In the genomic region with DNA sequence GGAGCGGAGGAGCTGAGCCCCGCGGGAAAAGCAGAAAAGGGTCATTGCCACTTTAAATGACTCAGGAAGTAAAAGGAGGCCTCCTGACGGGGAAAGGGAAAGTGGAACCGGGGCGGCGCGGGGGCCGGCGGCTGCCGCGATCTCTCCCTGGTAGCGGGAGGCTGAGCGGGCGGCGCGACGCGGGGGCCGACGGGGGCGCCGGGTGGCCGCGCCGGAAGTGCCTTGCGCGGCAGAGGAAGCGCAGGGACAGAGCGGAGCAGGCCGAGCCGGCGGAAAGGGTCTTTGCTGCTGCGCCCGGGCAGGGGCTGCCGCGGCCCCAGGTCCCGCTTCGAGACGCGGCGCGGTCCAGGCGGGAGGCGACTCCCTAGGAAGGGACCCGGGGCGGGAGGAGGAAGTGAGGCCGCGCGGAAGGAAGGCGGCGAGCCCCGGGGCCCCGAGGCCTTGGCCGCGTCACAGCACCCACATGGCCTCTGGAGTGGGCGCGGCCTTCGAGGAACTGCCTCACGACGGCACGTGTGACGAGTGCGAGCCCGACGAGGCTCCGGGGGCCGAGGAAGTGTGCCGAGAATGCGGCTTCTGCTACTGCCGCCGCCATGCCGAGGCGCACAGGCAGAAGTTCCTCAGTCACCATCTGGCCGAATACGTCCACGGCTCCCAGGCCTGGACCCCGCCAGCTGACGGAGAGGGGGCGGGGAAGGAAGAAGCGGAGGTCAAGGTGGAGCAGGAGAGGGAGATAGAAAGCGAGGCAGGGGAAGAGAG, we compare ENCODE assay signal across 8 cellular contexts. TPM values are rescaled to one million over a fixed set of nuclear protein-coding genes. Genes with fewer than 3 reads are reported as not detected.
DNase-seq lines count a peak whose midpoint lies in the region; ATAC-seq and TF ChIP-seq lines count a peak whose summit lies in the region.

A gene with protein sequence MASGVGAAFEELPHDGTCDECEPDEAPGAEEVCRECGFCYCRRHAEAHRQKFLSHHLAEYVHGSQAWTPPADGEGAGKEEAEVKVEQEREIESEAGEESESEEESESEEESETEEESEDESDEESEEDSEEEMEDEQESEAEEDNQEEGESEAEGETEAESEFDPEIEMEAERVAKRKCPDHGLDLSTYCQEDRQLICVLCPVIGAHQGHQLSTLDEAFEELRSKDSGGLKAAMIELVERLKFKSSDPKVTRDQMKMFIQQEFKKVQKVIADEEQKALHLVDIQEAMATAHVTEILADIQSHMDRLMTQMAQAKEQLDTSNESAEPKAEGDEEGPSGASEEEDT (plus strand): TSS at position 127 of the 759 bp plus-strand sequence. CDS start 337 bp downstream, at position 464.

- H3K4me3 ChIP-seq in colonic mucosa: peak within 1 kb of the TSS; percentile 60

- peak within 1 kb of the TSS; percentile 92 to 97 for H3K9ac ChIP-seq in colonic mucosa (ENCODE audit: low read depth in 2 of 2, low read length in 2 of 2)

- TF ChIP-seq CTCF in colonic mucosa (IDR thresholded peaks at IDR 0.05): no peak

- H3K4me1 ChIP-seq in colonic mucosa: peaks cover 3% of the 10 kb centered on the region

- H3K27me3 ChIP-seq in colonic mucosa: no peaks in the 10 kb centered on the region

- intact Hi-C loops in colonic mucosa (cut with DNase I) (no loop called here), left colon (cut with DNase I, micrococcal nuclease) (no loop called here)

- H3K36me3 ChIP-seq in colonic mucosa: no peaks in the 10 kb centered on the region

- DNase-seq in AG08395 (ENCODE audit: low spot score): peak; percentile 86
- peak; percentile 81 for DNase-seq in NCI-H226
- peak; percentile 80 to 82 for DNase-seq in activated CD4-positive, alpha-beta T cell treated with anti-CD3 and anti-CD28 coated beads for 4 hours
- peak; percentile 84 for DNase-seq in colonic mucosa
- peak; percentile 86 for DNase-seq in left colon
- peak; percentile 85 for DNase-seq in stimulated activated CD4-positive, alpha-beta T cell treated with anti-CD3 and anti-CD28 coated beads, Interleukin-1b, Interleukin-23, amount 100 ng/mL, for 48 hours

- ATAC-seq in GM18868 (IDR thresholded peaks at IDR 0.05; ENCODE audit: unreplicated experiment) (peak; percentile 90), HG03108 (IDR thresholded peaks at IDR 0.05; ENCODE audit: unreplicated experiment) (peak; percentile 93), left colon (peak; percentile 92)

- H3K9me3 ChIP-seq in colonic mucosa: no peaks in the 10 kb centered on the region

- H3K27ac ChIP-seq in colonic mucosa: peak within 1 kb of the TSS; percentile 90

RNA-seq across cellular contexts. Expression of the gene that starts here (rescaled TPM):
- total RNA-seq in colonic mucosa (10 to 100 TPM; 38.8 to 47.0 TPM), left colon (10 to 100 TPM; 45.7 to 49.4 TPM)

Comparison
In these comparisons a context has a peak if more than half of its experiments do, and no peak if none do; other contexts are left out.
1. Peak in every context shown above with its lines: DNase-seq, ATAC-seq, H3K4me3 ChIP-seq and H3K27ac ChIP-seq.